ENCODE assay signal across 1 cellular context in the genomic region with DNA sequence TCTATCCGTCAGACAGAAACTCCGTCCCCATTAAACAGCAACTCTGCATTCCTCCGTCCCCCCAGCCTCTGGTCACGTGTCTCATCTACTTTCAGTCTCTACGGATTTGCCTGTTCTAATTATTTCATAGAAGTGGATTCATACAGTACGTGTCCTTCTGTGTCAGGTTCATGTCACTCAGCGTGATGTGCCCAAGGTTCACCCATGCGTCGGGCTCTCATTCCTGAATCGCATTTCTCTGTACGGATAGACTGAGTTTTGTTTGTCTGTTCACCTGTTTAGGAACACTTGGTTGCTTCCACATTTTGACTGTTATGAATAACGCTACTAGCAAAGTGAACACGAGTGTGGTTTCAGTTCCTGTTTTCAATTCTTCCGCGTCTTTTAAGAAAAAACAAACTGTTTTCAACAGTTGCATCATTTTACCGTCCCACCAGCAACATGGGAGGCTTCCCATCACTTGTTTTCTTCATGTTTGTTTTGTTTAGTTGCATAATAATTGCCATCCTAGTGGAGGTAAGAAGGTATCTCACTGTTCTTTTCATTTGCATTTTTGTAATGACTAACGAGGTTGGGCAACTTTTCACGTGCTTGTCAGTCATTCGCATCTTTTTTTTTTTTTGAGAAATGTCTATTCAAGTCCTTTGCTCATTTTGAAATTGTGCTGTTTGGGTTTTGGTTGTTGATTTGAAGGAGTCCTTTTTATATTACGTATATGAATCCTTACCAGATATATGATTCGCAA.
TF ChIP-seq lines count a peak whose summit lies in the region.

No MANE protein-coding gene starts in this region.

TF ChIP-seq in HepG2, 621 proteins besides CTCF, POLR2A, EP300 and RAD21 (continued from another document):
- TF ChIP-seq, protein P1, sequence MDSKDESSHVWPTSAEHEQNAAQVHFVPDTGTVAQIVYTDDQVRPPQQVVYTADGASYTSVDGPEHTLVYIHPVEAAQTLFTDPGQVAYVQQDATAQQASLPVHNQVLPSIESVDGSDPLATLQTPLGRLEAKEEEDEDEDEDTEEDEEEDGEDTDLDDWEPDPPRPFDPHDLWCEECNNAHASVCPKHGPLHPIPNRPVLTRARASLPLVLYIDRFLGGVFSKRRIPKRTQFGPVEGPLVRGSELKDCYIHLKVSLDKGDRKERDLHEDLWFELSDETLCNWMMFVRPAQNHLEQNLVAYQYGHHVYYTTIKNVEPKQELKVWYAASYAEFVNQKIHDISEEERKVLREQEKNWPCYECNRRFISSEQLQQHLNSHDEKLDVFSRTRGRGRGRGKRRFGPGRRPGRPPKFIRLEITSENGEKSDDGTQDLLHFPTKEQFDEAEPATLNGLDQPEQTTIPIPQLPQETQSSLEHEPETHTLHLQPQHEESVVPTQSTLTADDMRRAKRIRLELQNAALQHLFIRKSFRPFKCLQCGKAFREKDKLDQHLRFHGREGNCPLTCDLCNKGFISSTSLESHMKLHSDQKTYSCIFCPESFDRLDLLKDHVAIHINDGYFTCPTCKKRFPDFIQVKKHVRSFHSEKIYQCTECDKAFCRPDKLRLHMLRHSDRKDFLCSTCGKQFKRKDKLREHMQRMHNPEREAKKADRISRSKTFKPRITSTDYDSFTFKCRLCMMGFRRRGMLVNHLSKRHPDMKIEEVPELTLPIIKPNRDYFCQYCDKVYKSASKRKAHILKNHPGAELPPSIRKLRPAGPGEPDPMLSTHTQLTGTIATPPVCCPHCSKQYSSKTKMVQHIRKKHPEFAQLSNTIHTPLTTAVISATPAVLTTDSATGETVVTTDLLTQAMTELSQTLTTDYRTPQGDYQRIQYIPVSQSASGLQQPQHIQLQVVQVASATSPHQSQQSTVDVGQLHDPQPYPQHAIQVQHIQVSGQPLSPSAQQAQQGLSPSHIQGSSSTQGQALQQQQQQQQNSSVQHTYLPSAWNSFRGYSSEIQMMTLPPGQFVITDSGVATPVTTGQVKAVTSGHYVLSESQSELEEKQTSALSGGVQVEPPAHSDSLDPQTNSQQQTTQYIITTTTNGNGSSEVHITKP (CRISPR knock-in tag; IDR thresholded peaks at IDR 0.05; ENCODE audit: low read depth) = peak; percentile 84; the same call in 1 of the 2 replicates
- TF ChIP-seq, protein P2, sequence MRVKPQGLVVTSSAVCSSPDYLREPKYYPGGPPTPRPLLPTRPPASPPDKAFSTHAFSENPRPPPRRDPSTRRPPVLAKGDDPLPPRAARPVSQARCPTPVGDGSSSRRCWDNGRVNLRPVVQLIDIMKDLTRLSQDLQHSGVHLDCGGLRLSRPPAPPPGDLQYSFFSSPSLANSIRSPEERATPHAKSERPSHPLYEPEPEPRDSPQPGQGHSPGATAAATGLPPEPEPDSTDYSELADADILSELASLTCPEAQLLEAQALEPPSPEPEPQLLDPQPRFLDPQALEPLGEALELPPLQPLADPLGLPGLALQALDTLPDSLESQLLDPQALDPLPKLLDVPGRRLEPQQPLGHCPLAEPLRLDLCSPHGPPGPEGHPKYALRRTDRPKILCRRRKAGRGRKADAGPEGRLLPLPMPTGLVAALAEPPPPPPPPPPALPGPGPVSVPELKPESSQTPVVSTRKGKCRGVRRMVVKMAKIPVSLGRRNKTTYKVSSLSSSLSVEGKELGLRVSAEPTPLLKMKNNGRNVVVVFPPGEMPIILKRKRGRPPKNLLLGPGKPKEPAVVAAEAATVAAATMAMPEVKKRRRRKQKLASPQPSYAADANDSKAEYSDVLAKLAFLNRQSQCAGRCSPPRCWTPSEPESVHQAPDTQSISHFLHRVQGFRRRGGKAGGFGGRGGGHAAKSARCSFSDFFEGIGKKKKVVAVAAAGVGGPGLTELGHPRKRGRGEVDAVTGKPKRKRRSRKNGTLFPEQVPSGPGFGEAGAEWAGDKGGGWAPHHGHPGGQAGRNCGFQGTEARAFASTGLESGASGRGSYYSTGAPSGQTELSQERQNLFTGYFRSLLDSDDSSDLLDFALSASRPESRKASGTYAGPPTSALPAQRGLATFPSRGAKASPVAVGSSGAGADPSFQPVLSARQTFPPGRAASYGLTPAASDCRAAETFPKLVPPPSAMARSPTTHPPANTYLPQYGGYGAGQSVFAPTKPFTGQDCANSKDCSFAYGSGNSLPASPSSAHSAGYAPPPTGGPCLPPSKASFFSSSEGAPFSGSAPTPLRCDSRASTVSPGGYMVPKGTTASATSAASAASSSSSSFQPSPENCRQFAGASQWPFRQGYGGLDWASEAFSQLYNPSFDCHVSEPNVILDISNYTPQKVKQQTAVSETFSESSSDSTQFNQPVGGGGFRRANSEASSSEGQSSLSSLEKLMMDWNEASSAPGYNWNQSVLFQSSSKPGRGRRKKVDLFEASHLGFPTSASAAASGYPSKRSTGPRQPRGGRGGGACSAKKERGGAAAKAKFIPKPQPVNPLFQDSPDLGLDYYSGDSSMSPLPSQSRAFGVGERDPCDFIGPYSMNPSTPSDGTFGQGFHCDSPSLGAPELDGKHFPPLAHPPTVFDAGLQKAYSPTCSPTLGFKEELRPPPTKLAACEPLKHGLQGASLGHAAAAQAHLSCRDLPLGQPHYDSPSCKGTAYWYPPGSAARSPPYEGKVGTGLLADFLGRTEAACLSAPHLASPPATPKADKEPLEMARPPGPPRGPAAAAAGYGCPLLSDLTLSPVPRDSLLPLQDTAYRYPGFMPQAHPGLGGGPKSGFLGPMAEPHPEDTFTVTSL (CRISPR knock-in tag; IDR thresholded peaks at IDR 0.05; ENCODE audit: borderline replicate concordance) = no peak
- TF ChIP-seq ZNF441 (CRISPR knock-in tag; IDR thresholded peaks at IDR 0.05; ENCODE audit: borderline replicate concordance) (no peak), ZNF33B (CRISPR knock-in tag; IDR thresholded peaks at IDR 0.05) (0 out of 2 replicates have a peak, but pooled peaks have one; percentile 34), FOXJ3 (CRISPR knock-in tag; IDR thresholded peaks at IDR 0.05; ENCODE audit: borderline replicate concordance) (0 out of 2 replicates have a peak, but pooled peaks have one; percentile 18), YY1 (IDR thresholded peaks at IDR 0.05; ENCODE audit: insufficient read depth, insufficient replicate concordance, low read depth, low read length) (no peak), SOX5 (CRISPR knock-in tag; IDR thresholded peaks at IDR 0.05; ENCODE audit: borderline replicate concordance) (no peak), SNAPC2 (CRISPR knock-in tag; IDR thresholded peaks at IDR 0.05) (no peak), ATAD3A (CRISPR knock-in tag; IDR thresholded peaks at IDR 0.05) (no peak), MAF1 (CRISPR knock-in tag; IDR thresholded peaks at IDR 0.05; ENCODE audit: borderline replicate concordance) (no peak), ZBTB21 (CRISPR knock-in tag; IDR thresholded peaks at IDR 0.05) (no peak), MBNL3 (CRISPR knock-in tag; conservative IDR thresholded peaks at IDR 0.05) (no peak), SAP130 (CRISPR knock-in tag; IDR thresholded peaks at IDR 0.05; ENCODE audit: low read depth) (peak; percentile 7)
- TF ChIP-seq, protein P3, sequence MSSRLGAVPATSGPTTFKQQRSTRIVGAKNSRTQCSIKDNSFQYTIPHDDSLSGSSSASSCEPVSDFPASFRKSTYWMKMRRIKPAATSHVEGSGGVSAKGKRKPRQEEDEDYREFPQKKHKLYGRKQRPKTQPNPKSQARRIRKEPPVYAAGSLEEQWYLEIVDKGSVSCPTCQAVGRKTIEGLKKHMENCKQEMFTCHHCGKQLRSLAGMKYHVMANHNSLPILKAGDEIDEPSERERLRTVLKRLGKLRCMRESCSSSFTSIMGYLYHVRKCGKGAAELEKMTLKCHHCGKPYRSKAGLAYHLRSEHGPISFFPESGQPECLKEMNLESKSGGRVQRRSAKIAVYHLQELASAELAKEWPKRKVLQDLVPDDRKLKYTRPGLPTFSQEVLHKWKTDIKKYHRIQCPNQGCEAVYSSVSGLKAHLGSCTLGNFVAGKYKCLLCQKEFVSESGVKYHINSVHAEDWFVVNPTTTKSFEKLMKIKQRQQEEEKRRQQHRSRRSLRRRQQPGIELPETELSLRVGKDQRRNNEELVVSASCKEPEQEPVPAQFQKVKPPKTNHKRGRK (CRISPR knock-in tag; IDR thresholded peaks at IDR 0.05) = no peak
